Comparison of ENCODE assay signal across 9 cellular contexts in genomic region chr4:101306225-101306624, GRCh38. TPM values are rescaled to one million over a fixed set of nuclear protein-coding genes. Genes with fewer than 3 reads are reported as not detected.
DNase-seq lines count a peak whose midpoint lies in the region; ATAC-seq lines count a peak whose summit lies in the region.
"Had no signal": no experiment of that assay in that cellular context is flagged by ENCODE, and none has a peak within 500 bp of the region (broad histone marks: within the 10 kb centered on the region; RNA-seq: fewer than 3 reads in every experiment).

No MANE protein-coding gene starts in this region.

- no peaks in the 10 kb centered on the region for H3K9me3 Mint-ChIP-seq in activated CD8-positive, alpha-beta memory T cell treated with anti-CD3 and anti-CD28 coated beads, Interleukin-2, amount 10 ng/mL, durations not matched to agents 7 days and 5 days (ENCODE audit: low read depth)
- H3K9me3 Mint-ChIP-seq in activated naive CD8-positive, alpha-beta T cell (ENCODE audit: low read depth): no peaks in the 10 kb centered on the region
- no peaks in the 10 kb centered on the region for H3K9me3 Mint-ChIP-seq in stimulated activated naive CD8-positive, alpha-beta T cell treated with anti-CD3 and anti-CD28 coated beads, Interleukin-15, Interleukin-2, amounts not matched to agents 100 ng/mL and 50 ng/mL, for 24 hours

- peak overlapping the region; percentile 39 for H3K4me3 Mint-ChIP-seq in activated CD8-positive, alpha-beta memory T cell treated with anti-CD3 and anti-CD28 coated beads, Interleukin-2, amount 10 ng/mL, durations not matched to agents 7 days and 5 days
- peak overlapping the region; percentile 27 for H3K4me3 Mint-ChIP-seq in activated naive CD8-positive, alpha-beta T cell
- peak overlapping the region; percentile 21 for H3K4me3 Mint-ChIP-seq in stimulated activated naive CD8-positive, alpha-beta T cell treated with anti-CD3 and anti-CD28 coated beads, Interleukin-15, Interleukin-2, amounts not matched to agents 100 ng/mL and 50 ng/mL, for 24 hours

- CTCF ChIA-PET in activated CD8-positive, alpha-beta memory T cell treated with anti-CD3 and anti-CD28 coated beads, Interleukin-2, amount 10 ng/mL, durations not matched to agents 7 days and 5 days (lab: Charles Lee): interaction anchor here (1.5 kb wide), 1 partner anchor 21 kb away, joined by 4 read pairs; no protein-coding TSS in a partner anchor

- peaks cover 2% of the 10 kb centered on the region for H3K36me3 Mint-ChIP-seq in activated CD8-positive, alpha-beta memory T cell treated with anti-CD3 and anti-CD28 coated beads, Interleukin-2, amount 10 ng/mL, durations not matched to agents 7 days and 5 days
- H3K36me3 Mint-ChIP-seq in activated naive CD8-positive, alpha-beta T cell: no peaks in the 10 kb centered on the region
- H3K36me3 Mint-ChIP-seq in stimulated activated naive CD8-positive, alpha-beta T cell treated with anti-CD3 and anti-CD28 coated beads, Interleukin-15, Interleukin-2, amounts not matched to agents 100 ng/mL and 50 ng/mL, for 24 hours (ENCODE audit: low read depth): no peaks in the 10 kb centered on the region

- DNase-seq in activated CD8-positive, alpha-beta memory T cell treated with anti-CD3 and anti-CD28 coated beads, Interleukin-2, amount 10 ng/mL, durations not matched to agents 7 days and 5 days: no peak
- no peak for DNase-seq in activated CD8-positive, alpha-beta memory T cell treated with anti-CD3 and anti-CD28 coated beads for 24 hours
- DNase-seq in Kasumi-1 (lab: John Stamatoyannopoulos, UW) (no peak), NK-92 (lab: John Stamatoyannopoulos, UW; ENCODE audit: unreplicated experiment) (no peak)
- DNase-seq in stimulated activated CD4-positive, alpha-beta T cell treated with anti-CD3 and anti-CD28 coated beads, Interleukin-12 subunit alpha, Interleukin-12 subunit beta, amount 100 ng/mL, for 4 hours: no peak
- DNase-seq: NCI-H526 treated with DMSO at 0.1 percent for 48 hours had no signal

- peak overlapping the region; percentile 53 for H3K27ac Mint-ChIP-seq in activated CD8-positive, alpha-beta memory T cell treated with anti-CD3 and anti-CD28 coated beads, Interleukin-2, amount 10 ng/mL, durations not matched to agents 7 days and 5 days
- H3K27ac Mint-ChIP-seq in activated naive CD8-positive, alpha-beta T cell: peak overlapping the region; percentile 42
- H3K27ac Mint-ChIP-seq in stimulated activated naive CD8-positive, alpha-beta T cell treated with anti-CD3 and anti-CD28 coated beads, Interleukin-15, Interleukin-2, amounts not matched to agents 100 ng/mL and 50 ng/mL, for 24 hours: peak overlapping the region; percentile 9

- H3K27me3 Mint-ChIP-seq in activated CD8-positive, alpha-beta memory T cell treated with anti-CD3 and anti-CD28 coated beads, Interleukin-2, amount 10 ng/mL, durations not matched to agents 7 days and 5 days: no peaks in the 10 kb centered on the region
- no peaks in the 10 kb centered on the region for H3K27me3 Mint-ChIP-seq in activated naive CD8-positive, alpha-beta T cell
- H3K27me3 Mint-ChIP-seq in stimulated activated naive CD8-positive, alpha-beta T cell treated with anti-CD3 and anti-CD28 coated beads, Interleukin-15, Interleukin-2, amounts not matched to agents 100 ng/mL and 50 ng/mL, for 24 hours: no peaks in the 10 kb centered on the region

- H3K4me1 Mint-ChIP-seq in activated CD8-positive, alpha-beta memory T cell treated with anti-CD3 and anti-CD28 coated beads, Interleukin-2, amount 10 ng/mL, durations not matched to agents 7 days and 5 days: peaks cover 22% of the 10 kb centered on the region
- peaks cover 39% of the 10 kb centered on the region for H3K4me1 Mint-ChIP-seq in activated naive CD8-positive, alpha-beta T cell (ENCODE audit: low read depth)
- H3K4me1 Mint-ChIP-seq in stimulated activated naive CD8-positive, alpha-beta T cell treated with anti-CD3 and anti-CD28 coated beads, Interleukin-15, Interleukin-2, amounts not matched to agents 100 ng/mL and 50 ng/mL, for 24 hours (ENCODE audit: low read depth): peaks cover 43% of the 10 kb centered on the region

- ATAC-seq in activated CD8-positive, alpha-beta memory T cell treated with anti-CD3 and anti-CD28 coated beads, Interleukin-2, amount 10 ng/mL, durations not matched to agents 7 days and 5 days: peak; percentile 42
- ATAC-seq in HG03045 (IDR thresholded peaks at IDR 0.05; ENCODE audit: unreplicated experiment): peak; percentile 77

RNA-seq across cellular contexts. Expression of gene PPP3CA, which starts 41.1 kb away (rescaled TPM):
- total RNA-seq in activated CD8-positive, alpha-beta memory T cell treated with anti-CD3 and anti-CD28 coated beads, Interleukin-2, amount 10 ng/mL, durations not matched to agents 7 days and 5 days: 10 to 100 TPM; 30.4 to 50.9 TPM
